1 cellular context compared by ENCODE assay signal in genomic region chr1:53837924-53838653, GRCh38.
TF ChIP-seq lines count a peak whose summit lies in the region.

TSS of gene NDC1 (minus strand) at chr1:53838296. CDS start at chr1:53838261, 35 bp downstream.

TF ChIP-seq in GM23338, 12 proteins besides CTCF, POLR2A, EP300 and RAD21 (continued from another document):
- TF ChIP-seq REST (IDR thresholded peaks at IDR 0.05; ENCODE audit: unreplicated experiment) (no peak), EZH2 (IDR thresholded peaks at IDR 0.05; ENCODE audit: low read depth, unreplicated experiment) (no peak), ZNF462 (CRISPR knock-in tag; IDR thresholded peaks at IDR 0.05) (no peak), STAT1 (IDR thresholded peaks at IDR 0.05; ENCODE audit: unreplicated experiment) (no peak), ETS1 (IDR thresholded peaks at IDR 0.05) (peak; percentile 100)
